In genomic region chr7:94632338-94633024, GRCh38 we compare ENCODE assay signal across 1 cellular context.
TF ChIP-seq lines count a peak whose summit lies in the region.

No MANE protein-coding gene starts in this region.

TF ChIP-seq in SK-N-SH, 30 proteins besides CTCF, POLR2A, EP300 and RAD21 (continued from another document):
- TF ChIP-seq USF2 (IDR thresholded peaks at IDR 0.05; ENCODE audit: borderline replicate concordance, low read depth, low read length) (no peak), GABPA (IDR thresholded peaks at IDR 0.05; ENCODE audit: low read depth) (no peak; the same call in 1 of the 2 replicates), FOXJ3 (CRISPR knock-in tag; IDR thresholded peaks at IDR 0.05) (no peak), FOXM1 (IDR thresholded peaks at IDR 0.05; ENCODE audit: low read depth) (no peak), CHD2 (IDR thresholded peaks at IDR 0.05; ENCODE audit: low read length, partially characterized antibody) (no peak), MEF2A (IDR thresholded peaks at IDR 0.05; ENCODE audit: borderline replicate concordance, low read depth) (peak; percentile 100), SIN3A (IDR thresholded peaks at IDR 0.05; ENCODE audit: borderline replicate concordance, low read depth, low read length) (peak; percentile 60; the same call in 1 of the 2 replicates), TAF1 (IDR thresholded peaks at IDR 0.05; ENCODE audit: borderline replicate concordance, low read depth, low read length) (no peak), RFX5 (IDR thresholded peaks at IDR 0.05; ENCODE audit: low read length) (no peak), MXI1 (IDR thresholded peaks at IDR 0.05; ENCODE audit: low read depth, low read length) (no peak)
